Comparison of ENCODE assay signal across 30 cellular contexts in genomic region chr21:36657999-36658398, GRCh38. TPM values are rescaled to one million over a fixed set of nuclear protein-coding genes. Genes with fewer than 3 reads are reported as not detected.
"Had no signal": no experiment of that assay in that cellular context is flagged by ENCODE, and none has a peak within 500 bp of the region (broad histone marks: within the 10 kb centered on the region; RNA-seq: fewer than 3 reads in every experiment).

No MANE protein-coding gene starts in this region.

- ATAC-seq: psoas muscle; right cardiac atrium; right lobe of liver; stimulated activated naive B cell treated with anti-CD40 and anti-IgM and Interleukin-4, amounts not matched to agents 10 μg/mL and 1 μg/mL and 100 μg/mL, for 72 hours had no signal

- H3K4me1 ChIP-seq: parathyroid adenoma, psoas muscle, right lobe of liver, sigmoid colon, thyroid gland, tibial nerve, vagina had no signal

- H3K9me3 ChIP-seq: ovary, psoas muscle, right lobe of liver, sigmoid colon, stomach, thoracic aorta, thyroid gland, tibial nerve, upper lobe of left lung, vagina had no signal

- H3K4me1 Mint-ChIP-seq: stimulated activated effector memory CD8-positive, alpha-beta T cell treated with anti-CD3 and anti-CD28 coated beads, Interleukin-12 subunit alpha, Interleukin-12 subunit beta, amount 100 ng/mL, for 72 hours; stimulated activated naive B cell treated with anti-CD40 and anti-IgM and Interleukin-4, amounts not matched to agents 10 μg/mL and 1 μg/mL and 100 μg/mL, for 72 hours had no signal

- H3K27ac Mint-ChIP-seq: nephron; neural progenitor cell; progenitor cell of endocrine pancreas; stimulated activated effector memory CD8-positive, alpha-beta T cell treated with anti-CD3 and anti-CD28 coated beads, Interleukin-12 subunit alpha, Interleukin-12 subunit beta, amount 100 ng/mL, for 72 hours; stimulated activated naive B cell treated with anti-CD40 and anti-IgM and Interleukin-4, amounts not matched to agents 10 μg/mL and 1 μg/mL and 100 μg/mL, for 72 hours; stimulated activated naive CD8-positive, alpha-beta T cell treated with anti-CD3 and anti-CD28 coated beads, Interleukin-15, Interleukin-2, amounts not matched to agents 100 ng/mL and 50 ng/mL, for 24 hours had no signal

- H3K9me3 Mint-ChIP-seq: nephron; neural progenitor cell; stimulated activated effector memory CD8-positive, alpha-beta T cell treated with anti-CD3 and anti-CD28 coated beads, Interleukin-12 subunit alpha, Interleukin-12 subunit beta, amount 100 ng/mL, for 72 hours; stimulated activated naive B cell treated with anti-CD40 and anti-IgM and Interleukin-4, amounts not matched to agents 10 μg/mL and 1 μg/mL and 100 μg/mL, for 72 hours; stimulated activated naive CD8-positive, alpha-beta T cell treated with anti-CD3 and anti-CD28 coated beads, Interleukin-15, Interleukin-2, amounts not matched to agents 100 ng/mL and 50 ng/mL, for 24 hours had no signal

- FAIRE-seq: small intestine, urothelium cell line had no signal

- H3K4me3 ChIP-seq: neural progenitor cell, ovary, psoas muscle, right lobe of liver, sigmoid colon, stomach, thoracic aorta, thyroid gland, tibial nerve, upper lobe of left lung, vagina had no signal

- H3K27ac ChIP-seq: neural progenitor cell, ovary, parathyroid adenoma, psoas muscle, right lobe of liver, sigmoid colon, stomach, thoracic aorta, thyroid gland, tibial nerve, upper lobe of left lung, vagina had no signal

- H3K36me3 Mint-ChIP-seq: neural progenitor cell; stimulated activated effector memory CD8-positive, alpha-beta T cell treated with anti-CD3 and anti-CD28 coated beads, Interleukin-12 subunit alpha, Interleukin-12 subunit beta, amount 100 ng/mL, for 72 hours; stimulated activated naive B cell treated with anti-CD40 and anti-IgM and Interleukin-4, amounts not matched to agents 10 μg/mL and 1 μg/mL and 100 μg/mL, for 72 hours had no signal

- H3K36me3 ChIP-seq: neural progenitor cell, ovary, right lobe of liver, sigmoid colon, stomach, thoracic aorta, thyroid gland, tibial nerve, upper lobe of left lung, vagina had no signal

- DNase-seq: occipital lobe; ovary; posterior cingulate gyrus; psoas muscle; right cardiac atrium; right lobe of liver; sigmoid colon; small intestine; stimulated activated CD4-positive, alpha-beta T cell treated with anti-CD3 and anti-CD28 coated beads, Interleukin-15, amount 100 ng/mL, for 24 hours; stimulated activated CD4-positive, alpha-beta T cell treated with anti-CD3 and anti-CD28 coated beads, Interleukin-2, amount 100 ng/mL, for 24 hours; stimulated activated CD4-positive, alpha-beta T cell treated with anti-CD3 and anti-CD28 coated beads, Interleukin-2, amount 100 ng/mL, for 48 hours; stimulated activated CD4-positive, alpha-beta T cell treated with anti-CD3 and anti-CD28 coated beads, Interleukin-4, amount 100 ng/mL, for 24 hours; stimulated activated naive B cell treated with anti-CD40 and anti-IgM and Interleukin-4, amounts not matched to agents 10 μg/mL and 1 μg/mL and 100 μg/mL, for 72 hours; stimulated activated naive CD4-positive, alpha-beta T cell treated with Interleukin-2 at 50 U/mL for 16 hours; stomach; thyroid gland; trophoblast cell; upper lobe of left lung had no signal

- H3K27me3 Mint-ChIP-seq: progenitor cell of endocrine pancreas had no signal

- H3K4me3 Mint-ChIP-seq: nephron; neural progenitor cell; stimulated activated effector memory CD8-positive, alpha-beta T cell treated with anti-CD3 and anti-CD28 coated beads, Interleukin-12 subunit alpha, Interleukin-12 subunit beta, amount 100 ng/mL, for 72 hours; stimulated activated naive B cell treated with anti-CD40 and anti-IgM and Interleukin-4, amounts not matched to agents 10 μg/mL and 1 μg/mL and 100 μg/mL, for 72 hours; stimulated activated naive CD8-positive, alpha-beta T cell treated with anti-CD3 and anti-CD28 coated beads, Interleukin-15, Interleukin-2, amounts not matched to agents 100 ng/mL and 50 ng/mL, for 24 hours had no signal

RNA-seq across cellular contexts. Expression of gene SIM2, which starts 40.9 kb away (rescaled TPM):
- total RNA-seq: occipital lobe, right cardiac atrium, right lobe of liver, sigmoid colon, subcutaneous adipose tissue, temporal lobe, thoracic aorta, thyroid gland, tibial nerve, vagina had no signal
